8 cellular contexts compared by ENCODE assay signal in the genomic region with DNA sequence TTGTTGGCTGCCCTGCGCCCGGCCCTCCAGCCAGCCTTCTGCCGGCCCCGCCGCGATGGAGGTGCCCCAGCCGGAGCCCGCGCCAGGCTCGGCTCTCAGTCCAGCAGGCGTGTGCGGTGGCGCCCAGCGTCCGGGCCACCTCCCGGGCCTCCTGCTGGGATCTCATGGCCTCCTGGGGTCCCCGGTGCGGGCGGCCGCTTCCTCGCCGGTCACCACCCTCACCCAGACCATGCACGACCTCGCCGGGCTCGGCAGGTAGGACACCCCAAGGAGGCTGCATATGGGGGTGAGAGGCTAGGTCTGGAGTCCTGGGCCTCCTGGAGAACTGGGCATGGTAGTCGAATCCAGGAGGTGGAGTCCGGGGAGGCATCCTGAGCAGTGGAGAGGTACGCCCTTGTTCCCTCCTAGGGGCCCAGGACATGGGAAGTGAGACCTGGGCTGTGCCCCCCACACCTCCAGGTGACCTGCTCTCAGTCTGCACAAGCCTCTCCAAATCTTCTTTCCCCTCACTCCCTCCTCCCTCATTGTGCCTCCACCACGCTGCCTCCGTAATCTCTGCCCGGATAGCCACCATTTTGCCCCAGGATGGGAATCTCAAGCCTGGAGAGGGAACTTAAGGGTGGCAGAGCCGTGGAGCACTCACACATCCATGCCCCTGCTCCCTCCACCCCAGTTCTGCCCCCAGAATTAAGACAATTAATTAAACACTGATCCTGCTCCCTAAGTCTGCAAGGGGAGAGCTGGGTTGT. TPM values are rescaled to one million over a fixed set of nuclear protein-coding genes. Genes with fewer than 3 reads are reported as not detected.
DNase-seq lines count a peak whose midpoint lies in the region; ATAC-seq, FAIRE-seq and TF ChIP-seq lines count a peak whose summit lies in the region.

No MANE protein-coding gene starts in this region.

- peaks cover 47% of the 10 kb centered on the region for H3K4me1 ChIP-seq in OCI-LY7 (ENCODE audit: insufficient read depth, low read length, poor library complexity, severe bottlenecking)
- H3K4me1 ChIP-seq in endothelial cell of umbilical vein (ENCODE audit: control insufficient read depth, extremely low read depth, insufficient read depth, low read length), result peaks cover 20% of the 10 kb centered on the region
- peaks cover 0 to 7% (median 0%) of the 10 kb centered on the region in 3 donors for H3K4me1 ChIP-seq in pancreas

- peaks cover 31% of the 10 kb centered on the region for H3K79me2 ChIP-seq in OCI-LY7 (ENCODE audit: insufficient read depth, low read depth, low read length)
- peaks cover 25% of the 10 kb centered on the region for H3K79me2 ChIP-seq in endothelial cell of umbilical vein (ENCODE audit: control insufficient read depth, insufficient read depth, low read length)

- POLR2A ChIA-PET in OCI-LY7 (lab: Charles Lee) (interaction anchor here (0.5 to 1.8 kb wide), 4 partner anchors 22 to 91 kb away, joined by 3 to 7 read pairs (median 4); no protein-coding TSS in a partner anchor), endothelial cell of umbilical vein (lab: Charles Lee) (interaction anchor here (1.0 to 1.2 kb wide), 3 partner anchors 8 to 24 kb away, joined by 3 to 4 read pairs (median 3); partner anchors contain the start of gene SPEF1)

- DNase-seq in Right ventricle myocardium inferior (ENCODE audit: missing footprints) (peak; percentile 69), left cardiac atrium (no peak), OCI-LY7 (ENCODE audit: low spot score) (peak; percentile 48), endothelial cell of umbilical vein (ENCODE audit: low read depth, low spot score) (no peak), pancreas (peak in 2 of 6 donors; percentile 41 to 77), NCI-H510A (lab: John Stamatoyannopoulos, UW) (no peak)
- DNase-seq in stimulated activated CD4-positive, alpha-beta T cell treated with anti-CD3 and anti-CD28 coated beads, Interleukin-4, amount 100 ng/mL, for 4 hours, result no peak

- H3K9me3 ChIP-seq in OCI-LY7 (ENCODE audit: low read length) (no peaks in the 10 kb centered on the region), endothelial cell of umbilical vein (replicated peaks; ENCODE audit: control insufficient read depth, insufficient read depth, low read length) (no peaks in the 10 kb centered on the region), pancreas (no peaks in the 10 kb centered on the region)

- no peaks in the 10 kb centered on the region for H3K9me1 ChIP-seq in endothelial cell of umbilical vein (replicated peaks; ENCODE audit: control insufficient read depth, extremely low read depth, insufficient read depth, low read length)

- CTCF ChIA-PET in OCI-LY7 (lab: Charles Lee; ENCODE audit: unreplicated experiment), result interaction anchor here (2.2 kb wide), 1 partner anchor 22 kb away, joined by 9 read pairs; no protein-coding TSS in a partner anchor
- CTCF ChIA-PET in endothelial cell of umbilical vein (lab: Charles Lee), result interaction anchor here (1.0 to 2.1 kb wide), 6 partner anchors 8 to 58 kb away, joined by 3 to 29 read pairs (median 5); partner anchors contain the start of genes AP5S1, CENPB and SPEF1

- no peaks in the 10 kb centered on the region for H3K27me3 ChIP-seq in endothelial cell of umbilical vein (ENCODE audit: control insufficient read depth in 2 of 2, insufficient read depth in 2 of 2, low read length in 2 of 2)
- H3K27me3 ChIP-seq in pancreas, result no peaks in the 10 kb centered on the region

- no peaks in the 10 kb centered on the region for H3K9me2 ChIP-seq in OCI-LY7 (ENCODE audit: insufficient read depth, low read length)

- BruUV-seq in OCI-LY7 (replicated peaks; lab: Mats Ljungman, UMichigan), result no TSS peak
- no TSS peak for BruUV-seq in endothelial cell of umbilical vein (replicated peaks; lab: Mats Ljungman, UMichigan)

- H3K9ac ChIP-seq in endothelial cell of umbilical vein (replicated peaks; ENCODE audit: extremely low read depth, insufficient read depth, low read length), result peak overlapping the region; percentile 58

- peak overlapping the region; percentile 83 for H3K27ac ChIP-seq in OCI-LY7 (ENCODE audit: low read depth, low read length, poor library complexity, severe bottlenecking)
- H3K27ac ChIP-seq in endothelial cell of umbilical vein (ENCODE audit: insufficient read depth, low read depth, low read length), result peak overlapping the region; percentile 9
- no peak overlapping the region for H3K27ac ChIP-seq in pancreas

- dilution Hi-C loops in endothelial cell of umbilical vein (cut with MboI; ENCODE audit: extremely low pct_ligation_motif_present, low sequenced_read_pairs), result no loop called here

- H3K4me2 ChIP-seq in OCI-LY7 (ENCODE audit: low read length) (peak overlapping the region; percentile 100), endothelial cell of umbilical vein (ENCODE audit: insufficient read depth, low read length) (peak overlapping the region; percentile 68)

- H2AFZ ChIP-seq in OCI-LY7 (ENCODE audit: low read length), result no peak overlapping the region
- H2AFZ ChIP-seq in endothelial cell of umbilical vein (ENCODE audit: low read depth, low read length), result no peak overlapping the region

- no peaks in the 10 kb centered on the region; the same call in 1 of the 2 replicates for H4K20me1 ChIP-seq in OCI-LY7 (ENCODE audit: insufficient read depth, low read length)
- no peaks in the 10 kb centered on the region for H4K20me1 ChIP-seq in endothelial cell of umbilical vein (replicated peaks; ENCODE audit: control insufficient read depth, extremely low read depth, insufficient read depth, low read length)

- TF ChIP-seq POLR2A in endothelial cell of umbilical vein (IDR thresholded peaks at IDR 0.05; ENCODE audit: low read depth, low read length), result no peak

- no peak for TF ChIP-seq CTCF in OCI-LY7 (conservative IDR thresholded peaks at IDR 0.05; ENCODE audit: low read length)
- TF ChIP-seq CTCF in endothelial cell of umbilical vein (IDR thresholded peaks at IDR 0.05; ENCODE audit: extremely low read depth in 1 of 2, insufficient read depth in 1 of 2, low read depth in 1 of 2, low read length in 2 of 2), result no peak
- TF ChIP-seq CTCF in pancreas (IDR thresholded peaks at IDR 0.05), result no peak

- ATAC-seq in Right ventricle myocardium inferior (no peak), left cardiac atrium (no peak), pancreas (peak in 1 of 4 donors; percentile 6), HG02973 (IDR thresholded peaks at IDR 0.05; ENCODE audit: unreplicated experiment) (no peak)

- intact Hi-C loops in Right ventricle myocardium inferior (cut with DNase I) (no loop called here), left cardiac atrium (cut with DNase I) (no loop called here), OCI-LY7 (cut with micrococcal nuclease; ENCODE audit: unreplicated experiment) (loop anchor here (1.0 to 2.0 kb wide), 3 partner anchors 9 to 50 kb away; partner anchors contain the start of genes AP5S1 and MAVS), endothelial cell of umbilical vein (cut with micrococcal nuclease) (loop anchor here (1.0 kb wide), 2 partner anchors 12 to 24 kb away; partner anchors contain the start of gene AP5S1), pancreas (cut with DNase I) (no loop called here)

- H3K36me3 ChIP-seq in OCI-LY7 (ENCODE audit: insufficient read depth, low read length) (peaks cover 36% of the 10 kb centered on the region), endothelial cell of umbilical vein (ENCODE audit: control insufficient read depth in 2 of 2, extremely low read depth in 1 of 2, insufficient read depth in 2 of 2, low read length in 2 of 2) (peaks cover 0 to 7% of the 10 kb centered on the region in 2 experiments), pancreas (no peaks in the 10 kb centered on the region)

- H3K4me3 ChIP-seq in OCI-LY7 (ENCODE audit: low read depth, low read length, poor library complexity, severe bottlenecking) (peak overlapping the region; percentile 91), endothelial cell of umbilical vein (replicated peaks in 1 of 3; ENCODE audit: insufficient read depth in 1 of 3, low read depth in 1 of 3, low read length in 3 of 3) (peak overlapping the region; percentile 66 to 90 (median 69)), pancreas (peak overlapping the region; percentile 3 to 72 (median 50))

- FAIRE-seq in endothelial cell of umbilical vein (lab: Jason Lieb, UNC) (peak; percentile 35), pancreas (lab: Jason Lieb, UNC) (no peak)

- WGBS in pancreas, 2 donors, result 15 to 19% methylated on average over 26 to 33 of the region's 33 CpGs

RNA-seq across cellular contexts. Expression of gene CDC25B, which starts 0.5 kb away (rescaled TPM):
- 10.1 TPM for total RNA-seq in Right ventricle myocardium inferior
- 10 to 100 TPM; 13.8 to 16.6 TPM for total RNA-seq in left cardiac atrium
- total RNA-seq in OCI-LY7 (2014; rRNA removed; shearing (Covaris generic)), result 86.1 and 89.2 TPM in 2 replicates
- total RNA-seq in OCI-LY7 (2022), result 119 and 147 TPM in 2 replicates
- total RNA-seq in endothelial cell of umbilical vein, result 62.2 and 76.5 TPM in 2 replicates
- polyA plus RNA-seq in endothelial cell of umbilical vein, result 45.3 and 46.7 TPM in 2 replicates
- polyA plus RNA-seq in endothelial cell of umbilical vein (2011; cell fraction: cytosol; rRNA removed), result 47.7 and 49.7 TPM in 2 replicates
- 123 and 124 TPM in 2 replicates for polyA plus RNA-seq in endothelial cell of umbilical vein (2011; cell fraction: nucleus; rRNA removed)
- polyA plus RNA-seq in endothelial cell of umbilical vein (2012), result 40.0 and 48.6 TPM in 2 replicates
- polyA minus RNA-seq in endothelial cell of umbilical vein, result 26.3 and 28.3 TPM in 2 replicates
- polyA minus RNA-seq in endothelial cell of umbilical vein (2011; cell fraction: cytosol; rRNA and poly(A)+ RNA removed), result 47.7 TPM
- 22.3 and 26.4 TPM in 2 replicates for polyA minus RNA-seq in endothelial cell of umbilical vein (2011; cell fraction: nucleus; rRNA and poly(A)+ RNA removed)
- total RNA-seq in pancreas, result 10 to 100 TPM in 2 of 6 donors, 1 to 10 TPM in 4; 3.7 to 13.5 (median 5.0) TPM
- polyA plus RNA-seq in pancreas, result 10 to 100 TPM; 24.4 to 28.8 TPM

RNA-seq across cellular contexts. Expression of gene CENPB, which starts 10.1 kb away (rescaled TPM):
- total RNA-seq in Right ventricle myocardium inferior (68.2 TPM), left cardiac atrium (10 to 100 TPM; 70.8 to 93.6 TPM), OCI-LY7 (2022) (31.2 and 34.8 TPM in 2 replicates), endothelial cell of umbilical vein (82.2 and 90.3 TPM in 2 replicates), pancreas (10 to 100 TPM; 30.2 to 46.5 (median 39.3) TPM)
- 32.5 and 39.1 TPM in 2 replicates for total RNA-seq in OCI-LY7 (2014; rRNA removed; shearing (Covaris generic))
- polyA plus RNA-seq in endothelial cell of umbilical vein (30.4 and 35.7 TPM in 2 replicates), pancreas (10 to 100 TPM; 34.0 to 44.2 TPM)
- 31.2 and 35.9 TPM in 2 replicates for polyA plus RNA-seq in endothelial cell of umbilical vein (2011; cell fraction: cytosol; rRNA removed)
- 20.1 and 24.4 TPM in 2 replicates for polyA plus RNA-seq in endothelial cell of umbilical vein (2011; cell fraction: nucleus; rRNA removed)
- polyA plus RNA-seq in endothelial cell of umbilical vein (2012), result 57.3 and 58.0 TPM in 2 replicates
- polyA minus RNA-seq in endothelial cell of umbilical vein, result 36.7 and 45.2 TPM in 2 replicates
- 53.1 TPM for polyA minus RNA-seq in endothelial cell of umbilical vein (2011; cell fraction: cytosol; rRNA and poly(A)+ RNA removed)
- polyA minus RNA-seq in endothelial cell of umbilical vein (2011; cell fraction: nucleus; rRNA and poly(A)+ RNA removed), result 10.9 and 19.3 TPM in 2 replicates

RNA-seq across cellular contexts. Expression of gene SPEF1, which starts 15.4 kb away (rescaled TPM):
- total RNA-seq in Right ventricle myocardium inferior (0.14 TPM), left cardiac atrium (not detected), OCI-LY7 (2022) (0.27 TPM in 1 of 2 replicates, not detected in the other), endothelial cell of umbilical vein (0.32 and 0.44 TPM in 2 replicates), pancreas (under 1 TPM; 0.20 to 0.55 (median 0.40) TPM)
- total RNA-seq in OCI-LY7 (2014; rRNA removed; shearing (Covaris generic)), result 0.09 and 0.10 TPM in 2 replicates
- polyA plus RNA-seq in endothelial cell of umbilical vein (0.07 and 0.10 TPM in 2 replicates), pancreas (1 to 10 TPM; 1.7 TPM)
- polyA plus RNA-seq in endothelial cell of umbilical vein (2011; cell fraction: cytosol; rRNA removed), result not detected in 2 replicates
- polyA plus RNA-seq in endothelial cell of umbilical vein (2011; cell fraction: nucleus; rRNA removed), result 0.38 and 0.43 TPM in 2 replicates
- polyA plus RNA-seq in endothelial cell of umbilical vein (2012), result not detected in 2 replicates
- polyA minus RNA-seq in endothelial cell of umbilical vein, result 0.15 TPM in 1 of 2 replicates, not detected in the other
- not detected for polyA minus RNA-seq in endothelial cell of umbilical vein (2011; cell fraction: cytosol; rRNA and poly(A)+ RNA removed)
- not detected in 2 replicates for polyA minus RNA-seq in endothelial cell of umbilical vein (2011; cell fraction: nucleus; rRNA and poly(A)+ RNA removed)

RNA-seq across cellular contexts. Expression of gene AP5S1, which starts 23.7 kb away (rescaled TPM):
- total RNA-seq in Right ventricle myocardium inferior (9.8 TPM), left cardiac atrium (10 to 100 TPM; 11.8 to 14.7 TPM), OCI-LY7 (2022) (9.9 and 12.1 TPM in 2 replicates), endothelial cell of umbilical vein (19.2 and 22.0 TPM in 2 replicates), pancreas (1 to 10 TPM; 4.7 to 7.9 (median 6.8) TPM)
- total RNA-seq in OCI-LY7 (2014; rRNA removed; shearing (Covaris generic)), result 6.2 and 9.8 TPM in 2 replicates
- polyA plus RNA-seq in endothelial cell of umbilical vein (15.7 and 20.1 TPM in 2 replicates), pancreas (1 to 10 TPM; 5.4 to 7.3 TPM)
- 8.7 and 12.2 TPM in 2 replicates for polyA plus RNA-seq in endothelial cell of umbilical vein (2011; cell fraction: cytosol; rRNA removed)
- polyA plus RNA-seq in endothelial cell of umbilical vein (2011; cell fraction: nucleus; rRNA removed), result 9.3 and 10.6 TPM in 2 replicates
- 12.3 and 15.2 TPM in 2 replicates for polyA plus RNA-seq in endothelial cell of umbilical vein (2012)
- polyA minus RNA-seq in endothelial cell of umbilical vein, result 16.6 and 23.7 TPM in 2 replicates
- polyA minus RNA-seq in endothelial cell of umbilical vein (2011; cell fraction: cytosol; rRNA and poly(A)+ RNA removed), result 11.7 TPM
- polyA minus RNA-seq in endothelial cell of umbilical vein (2011; cell fraction: nucleus; rRNA and poly(A)+ RNA removed), result 10.9 and 13.1 TPM in 2 replicates

RNA-seq across cellular contexts. Expression of gene ADISSP, which starts 29.1 kb away (rescaled TPM):
- total RNA-seq in Right ventricle myocardium inferior, result 14.6 TPM
- 10 to 100 TPM; 17.2 to 23.2 TPM for total RNA-seq in left cardiac atrium
- 62.1 and 66.7 TPM in 2 replicates for total RNA-seq in OCI-LY7 (2014; rRNA removed; shearing (Covaris generic))
- total RNA-seq in OCI-LY7 (2022), result 58.7 and 64.4 TPM in 2 replicates
- total RNA-seq in endothelial cell of umbilical vein, result 55.0 and 55.8 TPM in 2 replicates
- 67.5 and 77.3 TPM in 2 replicates for polyA plus RNA-seq in endothelial cell of umbilical vein
- polyA plus RNA-seq in endothelial cell of umbilical vein (2011; cell fraction: cytosol; rRNA removed), result 45.2 and 56.7 TPM in 2 replicates
- 18.9 and 21.4 TPM in 2 replicates for polyA plus RNA-seq in endothelial cell of umbilical vein (2011; cell fraction: nucleus; rRNA removed)
- 47.5 and 73.9 TPM in 2 replicates for polyA plus RNA-seq in endothelial cell of umbilical vein (2012)
- 20.1 and 23.0 TPM in 2 replicates for polyA minus RNA-seq in endothelial cell of umbilical vein
- 34.4 TPM for polyA minus RNA-seq in endothelial cell of umbilical vein (2011; cell fraction: cytosol; rRNA and poly(A)+ RNA removed)
- 7.3 and 11.2 TPM in 2 replicates for polyA minus RNA-seq in endothelial cell of umbilical vein (2011; cell fraction: nucleus; rRNA and poly(A)+ RNA removed)
- total RNA-seq in pancreas, result 10 to 100 TPM in 3 of 6 donors, 1 to 10 TPM in 3; 5.0 to 13.0 (median 10.0) TPM
- 10 to 100 TPM; 14.2 to 16.0 TPM for polyA plus RNA-seq in pancreas

Comparison
In these comparisons a context has a peak if more than half of its experiments do, and no peak if none do; other contexts are left out.
1. DNase-seq: peak in Right ventricle myocardium inferior (single experiment) and OCI-LY7 (single experiment); none in left cardiac atrium (single experiment), endothelial cell of umbilical vein (single experiment), NCI-H510A (single experiment) and stimulated activated CD4-positive, alpha-beta T cell treated with anti-CD3 and anti-CD28 coated beads, Interleukin-4, amount 100 ng/mL, for 4 hours (0 of 2).
2. H3K27ac ChIP-seq: peak in OCI-LY7 (single experiment) and endothelial cell of umbilical vein (single experiment); none in pancreas (0 of 4).
3. intact Hi-C loops: an anchor here in OCI-LY7 (1.0 to 2.0 kb wide) and endothelial cell of umbilical vein (1.0 kb wide); none called in Right ventricle myocardium inferior, left cardiac atrium and pancreas.
4. Peak in every context shown above with its lines, with median percentiles within 50 percentile points of each other: H3K4me3 ChIP-seq.